1 cellular context compared by ENCODE assay signal in genomic region chr2:46888421-46888952, GRCh38.
TF ChIP-seq lines count a peak whose summit lies in the region.

No MANE protein-coding gene starts in this region.

TF ChIP-seq in SK-N-SH, 30 proteins besides CTCF, POLR2A, EP300 and RAD21:
- TF ChIP-seq SMC3 (IDR thresholded peaks at IDR 0.05; ENCODE audit: low read depth, low read length) (no peak), ELF1 (IDR thresholded peaks at IDR 0.05) (no peak), REST (IDR thresholded peaks at IDR 0.05; ENCODE audit: low read depth, low read length) (no peak), POLR2AphosphoS5 (IDR thresholded peaks at IDR 0.05; ENCODE audit: low read depth, low read length) (no peak), SIN3A (IDR thresholded peaks at IDR 0.05; ENCODE audit: borderline replicate concordance, low read depth, low read length) (no peak), CHD2 (IDR thresholded peaks at IDR 0.05; ENCODE audit: low read length, partially characterized antibody) (no peak), YY1 (IDR thresholded peaks at IDR 0.05; ENCODE audit: low read depth) (no peak)
